ENCODE assay signal across 8 cellular contexts in genomic region chr20:35284992-35285805, GRCh38. TPM values are rescaled to one million over a fixed set of nuclear protein-coding genes. Genes with fewer than 3 reads are reported as not detected.
DNase-seq lines count a peak whose midpoint lies in the region; ATAC-seq and TF ChIP-seq lines count a peak whose summit lies in the region.

No MANE protein-coding gene starts in this region.

- ATAC-seq in GM21367 (IDR thresholded peaks at IDR 0.05; ENCODE audit: unreplicated experiment), result no peak
- no peak for ATAC-seq in HG03457 (IDR thresholded peaks at IDR 0.05; ENCODE audit: unreplicated experiment)

- 36 to 43% methylated on average over 14 to 17 of the region's 19 CpGs for WGBS in mesodermal cell (ENCODE audit: insufficient coverage in 2 of 2), 2 experiments

- H3K27me3 ChIP-seq in A673 (replicated peaks; ENCODE audit: insufficient read depth, low read depth, low read length, poor library complexity) (no peaks in the 10 kb centered on the region), HL-60 (ENCODE audit: insufficient read depth, poor library complexity, severe bottlenecking) (no peaks in the 10 kb centered on the region), breast epithelium (no peaks in the 10 kb centered on the region)

- TF ChIP-seq CTCF in A673 (conservative IDR thresholded peaks at IDR 0.05; ENCODE audit: low read depth, low read length) (no peak), HL-60 (IDR thresholded peaks at IDR 0.05; ENCODE audit: insufficient read depth, low read length) (no peak), breast epithelium (IDR thresholded peaks at IDR 0.05) (no peak)

- no peak for TF ChIP-seq POLR2A in breast epithelium (IDR thresholded peaks at IDR 0.05)

- H3K9me3 ChIP-seq in A673 (ENCODE audit: low read depth, low read length, poor library complexity, severe bottlenecking), result no peaks in the 10 kb centered on the region
- no peaks in the 10 kb centered on the region for H3K9me3 ChIP-seq in breast epithelium
- no peaks in the 10 kb centered on the region for H3K9me3 ChIP-seq in mesodermal cell (ENCODE audit: control insufficient read depth, low read length)

- H3K4me1 ChIP-seq in A673 (ENCODE audit: insufficient read depth, low read length, poor library complexity, severe bottlenecking), result peaks cover 7% of the 10 kb centered on the region
- peaks cover 0 to 9% of the 10 kb centered on the region in 2 donors for H3K4me1 ChIP-seq in breast epithelium
- H3K4me1 ChIP-seq in mesodermal cell (ENCODE audit: control insufficient read depth, insufficient read depth, low read length, poor library complexity, severe bottlenecking), result peaks cover 7% of the 10 kb centered on the region

- H3K27ac ChIP-seq in A673 (ENCODE audit: low read depth, low read length, poor library complexity, severe bottlenecking), result peak overlapping the region; percentile 74
- peak overlapping the region; percentile 82 for H3K27ac ChIP-seq in HL-60 (replicated peaks)
- H3K27ac ChIP-seq in breast epithelium, result peak overlapping the region; percentile 83 to 93
- no peak overlapping the region for H3K27ac ChIP-seq in mesodermal cell (ENCODE audit: low read depth, low read length, severe bottlenecking)

- H3K4me3 ChIP-seq in A673 (ENCODE audit: low read depth, low read length, poor library complexity, severe bottlenecking) (peak overlapping the region; percentile 88), HL-60 (replicated peaks; ENCODE audit: insufficient read depth, low read length) (peak overlapping the region; percentile 94), breast epithelium (peak overlapping the region; percentile 64 to 93 (median 90)), mesodermal cell (ENCODE audit: extremely low read depth, insufficient read depth, low read length, poor library complexity, severe bottlenecking) (peak overlapping the region; percentile 94)

- H3K36me3 ChIP-seq in A673 (ENCODE audit: insufficient read depth, low read length, poor library complexity, severe bottlenecking) (peaks cover 17% of the 10 kb centered on the region), breast epithelium (peaks cover 4% of the 10 kb centered on the region), mesodermal cell (ENCODE audit: control insufficient read depth, insufficient read depth, low read length) (peaks cover 32% of the 10 kb centered on the region)

- DNase-seq in A673 (ENCODE audit: low spot score) (no peak), HL-60 (ENCODE audit: low read depth in 1 of 2, low spot score in 1 of 2) (no peak), breast epithelium (ENCODE audit: low spot score in 2 of 2) (no peak), RPMI8226 (no peak)
- DNase-seq in activated CD8-positive, alpha-beta memory T cell treated with anti-CD3 and anti-CD28 coated beads, Interleukin-2, amount 50 U/mL, for 4 hours, result no peak

- POLR2A ChIA-PET in A673 (lab: Charles Lee; ENCODE audit: low non-redundant PET), result interaction anchor here (0.5 to 0.6 kb wide), 2 partner anchors 386 to 1287 kb away, joined by 3 to 12 read pairs; no protein-coding TSS in a partner anchor

- CTCF ChIA-PET in A673 (lab: Charles Lee), result interaction anchor here (0.6 to 1.5 kb wide), 2 partner anchors 18 to 140 kb away, joined by 4 to 10 read pairs; no protein-coding TSS in a partner anchor

- intact Hi-C loops in A673 (cut with micrococcal nuclease; ENCODE audit: unreplicated experiment), result no loop called here
- intact Hi-C loops in breast epithelium (cut with DNase I; ENCODE audit: low total_unique reads), result no loop called here

- TSS peak; percentile 69 for BruUV-seq in A673 (replicated peaks; lab: Mats Ljungman, UMichigan)

RNA-seq across cellular contexts. Expression of gene EIF6, which starts 0.6 kb away (rescaled TPM):
- total RNA-seq in A673 (2021) (172 and 180 TPM in 2 replicates), breast epithelium (10 to 100 TPM; 81.9 to 98.6 (median 88.0) TPM)
- 109 TPM for polyA plus RNA-seq in mesodermal cell (2013, experiment 1 of 2)
- 92.7 TPM for polyA plus RNA-seq in mesodermal cell (2013, experiment 2 of 2)

RNA-seq across cellular contexts. Expression of gene FAM83C, which starts 7.0 kb away (rescaled TPM):
- not detected in 2 replicates for total RNA-seq in A673 (2021)
- under 1 TPM in 1 of 3 donors, not detected in 2; 0.15 TPM for total RNA-seq in breast epithelium
- polyA plus RNA-seq in mesodermal cell (2013, experiment 1 of 2), result not detected
- not detected for polyA plus RNA-seq in mesodermal cell (2013, experiment 2 of 2)

RNA-seq across cellular contexts. Expression of gene MMP24OS, which starts 7.3 kb away (rescaled TPM):
- total RNA-seq in A673 (2021) (26.2 and 34.0 TPM in 2 replicates), breast epithelium (10 to 100 TPM; 17.4 to 34.1 (median 32.9) TPM)
- polyA plus RNA-seq in mesodermal cell (2013, experiment 1 of 2), result 77.1 TPM
- 70.8 TPM for polyA plus RNA-seq in mesodermal cell (2013, experiment 2 of 2)

RNA-seq across cellular contexts. Expression of gene MMP24, which starts 58.7 kb away (rescaled TPM):
- total RNA-seq in A673 (2021), result 0.11 and 0.20 TPM in 2 replicates
- total RNA-seq in breast epithelium, result 1 to 10 TPM in 1 of 3 donors, under 1 TPM in 2; 0.80 to 2.5 (median 0.98) TPM
- polyA plus RNA-seq in mesodermal cell (2013, experiment 1 of 2), result 0.88 TPM
- polyA plus RNA-seq in mesodermal cell (2013, experiment 2 of 2), result 0.76 TPM
